18 cellular contexts compared by ENCODE assay signal in the genomic region with DNA sequence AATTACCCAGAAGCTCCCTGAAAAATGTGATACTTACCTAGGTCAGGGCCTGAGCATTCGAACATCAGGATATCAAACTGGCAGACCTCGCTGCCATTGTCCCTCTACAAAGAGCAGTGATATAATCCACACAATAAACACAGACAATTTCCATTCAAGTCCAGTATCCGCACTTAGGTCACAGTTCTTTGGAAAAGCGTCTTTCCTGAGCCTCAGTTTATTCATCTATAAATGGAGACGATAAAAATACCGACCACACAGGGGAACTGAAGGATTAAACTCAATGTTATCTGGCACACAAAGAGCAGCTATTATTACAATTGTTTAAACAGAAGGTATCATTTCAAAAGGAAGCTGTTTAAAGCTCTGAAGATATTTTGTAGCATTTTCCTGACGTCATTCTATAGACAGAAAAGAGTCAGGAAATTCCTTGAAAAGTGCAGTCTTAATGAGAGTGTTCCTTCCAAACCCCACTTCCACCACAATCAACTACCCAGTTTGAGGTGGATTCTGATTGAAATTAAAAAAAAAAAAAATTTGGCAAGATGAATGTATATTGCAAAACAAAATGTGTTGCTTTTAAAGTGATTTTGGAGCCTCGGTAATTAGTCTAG. TPM values are rescaled to one million over a fixed set of nuclear protein-coding genes. Genes with fewer than 3 reads are reported as not detected.
DNase-seq lines count a peak whose midpoint lies in the region; ATAC-seq and TF ChIP-seq lines count a peak whose summit lies in the region.
"Had no signal": no experiment of that assay in that cellular context is flagged by ENCODE, and none has a peak within 500 bp of the region (broad histone marks: within the 10 kb centered on the region; RNA-seq: fewer than 3 reads in every experiment).

No MANE protein-coding gene starts in this region.

- H3K27me3 ChIP-seq in heart left ventricle (no peaks in the 10 kb centered on the region), adipocyte (replicated peaks; ENCODE audit: control insufficient read depth, insufficient read depth, low read length) (peaks cover 18% of the 10 kb centered on the region), sigmoid colon (no peaks in the 10 kb centered on the region), HAP-1 (ENCODE audit: low read depth) (peaks cover 12% of the 10 kb centered on the region)

- H3K9ac ChIP-seq in adipocyte (ENCODE audit: low read length), result no peak overlapping the region

- intact Hi-C loops in heart left ventricle (cut with DNase I) (no loop called here), Right ventricle myocardium inferior (cut with DNase I) (no loop called here), sigmoid colon (cut with DNase I) (no loop called here)

- DNase-seq in heart left ventricle, result no peak
- DNase-seq in Right ventricle myocardium inferior (ENCODE audit: missing footprints), result no peak
- DNase-seq in adipocyte (ENCODE audit: low read depth), result peak; percentile 2
- no peak for DNase-seq in left lobe of liver (ENCODE audit: low spot score)
- no peak for DNase-seq in sigmoid colon
- DNase-seq in HAP-1 (ENCODE audit: low spot score in 2 of 2), result no peak
- DNase-seq: CD8-positive, alpha-beta T cell; COR-L47; DMS153; DND-41; GDM1; HCEC 1CT; HFFc6 had no signal

- H3K4me1 ChIP-seq in heart left ventricle (peaks cover 0 to 25% (median 13%) of the 10 kb centered on the region in 12 donors), adipocyte (ENCODE audit: control insufficient read depth, insufficient read depth, low read length) (no peaks in the 10 kb centered on the region), sigmoid colon (peaks cover 0 to 25% (median 17%) of the 10 kb centered on the region in 4 donors), HAP-1 (no peaks in the 10 kb centered on the region; the same call in 1 of the 2 replicates)

- in situ Hi-C loops in HAP-1 (cut with MboI; ENCODE audit: low sequenced_read_pairs), result no loop called here

- no peak for TF ChIP-seq POLR2A in heart left ventricle (IDR thresholded peaks at IDR 0.05)
- no peak for TF ChIP-seq POLR2A in sigmoid colon (IDR thresholded peaks at IDR 0.05)

- TF ChIP-seq CTCF in heart left ventricle (IDR thresholded peaks at IDR 0.05) (no peak), sigmoid colon (IDR thresholded peaks at IDR 0.05) (no peak)

- H3K9me3 ChIP-seq in heart left ventricle (no peaks in the 10 kb centered on the region), adipocyte (ENCODE audit: control insufficient read depth, low read length) (no peaks in the 10 kb centered on the region), sigmoid colon (no peaks in the 10 kb centered on the region), HAP-1 (no peaks in the 10 kb centered on the region)

- no peak overlapping the region for H3K4me3 ChIP-seq in heart left ventricle
- H3K4me3 ChIP-seq in adipocyte (ENCODE audit: low read length), result no peak overlapping the region
- H3K4me3 ChIP-seq in sigmoid colon, result no peak overlapping the region
- no peak overlapping the region for H3K4me3 ChIP-seq in HAP-1

- TF ChIP-seq EP300 in sigmoid colon (IDR thresholded peaks at IDR 0.05), result no peak

- 47 to 64% (median 56%) methylated on average over 8 of the region's 8 CpGs for WGBS in heart left ventricle, 4 donors
- 69 to 71% methylated on average over 8 of the region's 8 CpGs for WGBS in sigmoid colon, 2 donors

- H3K36me3 ChIP-seq in heart left ventricle, result no peaks in the 10 kb centered on the region
- H3K36me3 ChIP-seq in adipocyte (ENCODE audit: control insufficient read depth, insufficient read depth, low read length, severe bottlenecking), result no peaks in the 10 kb centered on the region
- no peaks in the 10 kb centered on the region for H3K36me3 ChIP-seq in sigmoid colon
- no peaks in the 10 kb centered on the region for H3K36me3 ChIP-seq in HAP-1 (replicated peaks)

- peak in 3 of 4 donors; percentile 30 to 82 (median 38) for ATAC-seq in heart left ventricle
- ATAC-seq in Right ventricle myocardium inferior, result no peak
- ATAC-seq in left lobe of liver, result peak; percentile 19
- no peak for ATAC-seq in GM19328 (IDR thresholded peaks at IDR 0.05; ENCODE audit: unreplicated experiment)
- ATAC-seq in GM21786 (IDR thresholded peaks at IDR 0.05; ENCODE audit: unreplicated experiment), result no peak
- ATAC-seq: CD8-positive, alpha-beta T cell had no signal

- peak overlapping the region in 9 of 12 donors; percentile 15 to 79 (median 51) for H3K27ac ChIP-seq in heart left ventricle
- H3K27ac ChIP-seq in sigmoid colon, result peak overlapping the region in 3 of 4 donors; percentile 15 to 45 (median 44)
- H3K27ac ChIP-seq: 22Rv1, HL-60 had no signal

RNA-seq across cellular contexts. Expression of a gene that starts 47.1 kb away (rescaled TPM):
- total RNA-seq in heart left ventricle (10 to 100 TPM; 14.6 to 78.5 (median 43.7) TPM), Right ventricle myocardium inferior (41.7 TPM), left lobe of liver (0.13 TPM), sigmoid colon (10 to 100 TPM; 12.5 to 53.7 (median 19.0) TPM)
- polyA plus RNA-seq in heart left ventricle (10 to 100 TPM; 30.3 to 38.3 TPM), sigmoid colon (1 to 10 TPM in 1 of 3 donors, under 1 TPM in 1, not detected in 1; under 0.01 to 4.4 TPM)
- total RNA-seq: HFFc6 had no signal
- polyA plus RNA-seq: CD14-positive monocyte had no signal

Comparison
In these comparisons a context has a peak if more than half of its experiments do, and no peak if none do; other contexts are left out.
1. ATAC-seq: peak in heart left ventricle (3 of 4) and left lobe of liver (single experiment); none in Right ventricle myocardium inferior (single experiment), GM19328 (single experiment) and GM21786 (single experiment).
2. RNA of a gene that starts 47.1 kb away (total RNA-seq): 14.6 to 78.5 TPM in heart left ventricle, 41.7 TPM in Right ventricle myocardium inferior (single experiment) and 12.5 to 53.7 TPM in sigmoid colon; 0.13 TPM in left lobe of liver (single experiment); every median in the first group is over 10 times any median in the second.